1 cellular context compared by ENCODE assay signal in genomic region chr13:99067160-99067985, GRCh38.
TF ChIP-seq lines count a peak whose summit lies in the region.

No MANE protein-coding gene starts in this region.

TF ChIP-seq in A549, 52 proteins besides CTCF, POLR2A, EP300 and RAD21 (continued from another document):
- TF ChIP-seq REST (IDR thresholded peaks at IDR 0.05) (no peak), JUN (IDR thresholded peaks at IDR 0.05) (peak; percentile 48 to 74; a peak in 3 of 5 replicates), TP53 (CRISPR knock-in tag; IDR thresholded peaks at IDR 0.05) (no peak), USF2 (IDR thresholded peaks at IDR 0.05) (no peak), KDM5A (IDR thresholded peaks at IDR 0.05) (no peak), NPAS2 (CRISPR knock-in tag; IDR thresholded peaks at IDR 0.05; ENCODE audit: borderline replicate concordance) (no peak), ESRRA (IDR thresholded peaks at IDR 0.05; ENCODE audit: borderline replicate concordance, low read length) (no peak), SREBF2 (IDR thresholded peaks at IDR 0.05) (no peak), FOXS1 (CRISPR knock-in tag; IDR thresholded peaks at IDR 0.05) (no peak), KDM1A (IDR thresholded peaks at IDR 0.05; ENCODE audit: low read depth) (no peak), HMGXB4 (CRISPR knock-in tag; IDR thresholded peaks at IDR 0.05; ENCODE audit: borderline replicate concordance) (no peak), GATA3 (IDR thresholded peaks at IDR 0.05; ENCODE audit: borderline replicate concordance) (peak; percentile 89; the same call in 1 of the 2 replicates), CHD4 (IDR thresholded peaks at IDR 0.05; ENCODE audit: borderline replicate concordance) (no peak), BHLHE40 (IDR thresholded peaks at IDR 0.05; ENCODE audit: low read depth, low read length) (no peak), HDAC2 (IDR thresholded peaks at IDR 0.05) (no peak)
